In genomic region chr12:92424338-92424737, GRCh38 we compare ENCODE assay signal across 12 cellular contexts.
DNase-seq lines count a peak whose midpoint lies in the region; ATAC-seq and TF ChIP-seq lines count a peak whose summit lies in the region.
"Had no signal": no experiment of that assay in that cellular context is flagged by ENCODE, and none has a peak within 500 bp of the region (broad histone marks: within the 10 kb centered on the region; RNA-seq: fewer than 3 reads in every experiment).

No MANE protein-coding gene starts in this region.

- H3K4me3 ChIP-seq in OCI-LY3 (ENCODE audit: low read length) (no peak overlapping the region), neuron (ENCODE audit: low read length) (no peak overlapping the region)

- peak overlapping the region; percentile 1; the same call in 1 of the 2 replicates for H3K4me2 ChIP-seq in OCI-LY3 (ENCODE audit: low read length)

- no peak overlapping the region for H3K27ac ChIP-seq in OCI-LY3 (ENCODE audit: low read length)
- H3K27ac ChIP-seq: WERI-Rb-1 had no signal

- H3K9ac ChIP-seq in OCI-LY3 (ENCODE audit: low read length), result no peak overlapping the region

- H3K4me1 ChIP-seq in OCI-LY3 (ENCODE audit: low read length), result peaks cover 38% of the 10 kb centered on the region
- H3K4me1 ChIP-seq in neuron (ENCODE audit: insufficient read depth, low read length), result peaks cover 12% of the 10 kb centered on the region

- no peak overlapping the region for H2AFZ ChIP-seq in OCI-LY3 (ENCODE audit: low read depth, low read length)
- H2AFZ ChIP-seq in neuron (ENCODE audit: low read depth, low read length), result peak overlapping the region; percentile 45

- TF ChIP-seq CTCF in OCI-LY3 (IDR thresholded peaks at IDR 0.05; ENCODE audit: low read depth, low read length), result no peak

- H4K20me1 ChIP-seq in OCI-LY3 (ENCODE audit: insufficient read depth, low read length), result no peaks in the 10 kb centered on the region

- no peaks in the 10 kb centered on the region for H3K9me3 ChIP-seq in OCI-LY3 (ENCODE audit: insufficient read depth, low read length)
- no peaks in the 10 kb centered on the region for H3K9me3 ChIP-seq in neuron (ENCODE audit: low read length)

- ATAC-seq in GM21381 (IDR thresholded peaks at IDR 0.05; ENCODE audit: unreplicated experiment), result no peak

- H3K79me2 ChIP-seq in OCI-LY3 (ENCODE audit: low read length), result no peaks in the 10 kb centered on the region

- H3K36me3 ChIP-seq in OCI-LY3 (replicated peaks; ENCODE audit: low read depth, low read length) (no peaks in the 10 kb centered on the region), neuron (ENCODE audit: insufficient read depth, low read length) (no peaks in the 10 kb centered on the region)
- H3K36me3 ChIP-seq: WERI-Rb-1 had no signal

- H3K27me3 ChIP-seq in OCI-LY3 (ENCODE audit: low read depth, low read length) (no peaks in the 10 kb centered on the region), neuron (ENCODE audit: insufficient read depth, low read length) (no peaks in the 10 kb centered on the region)

- peak; percentile 22 for DNase-seq in GM04504 (ENCODE audit: low read depth)
- DNase-seq in fibroblast of gingiva (ENCODE audit: low read depth), result peak; percentile 37
- DNase-seq in NCI-H1436 treated with DMSO at 0.1 percent for 48 hours (lab: John Stamatoyannopoulos, UW), result no peak
- DNase-seq in midbrain (lab: John Stamatoyannopoulos, UW), result no peak
- no peak for DNase-seq in NCI-H1105 (lab: John Stamatoyannopoulos, UW)
- DNase-seq: activated T-cell treated with anti-CD3 and anti-CD28 coated beads for 4 hours, NCI-H1092, NCI-H524, WERI-Rb-1 had no signal

Comparison
In these comparisons a context has a peak if more than half of its experiments do, and no peak if none do; other contexts are left out.
1. DNase-seq: peak in GM04504 (single experiment) and fibroblast of gingiva (single experiment); none in NCI-H1436 treated with DMSO at 0.1 percent for 48 hours (single experiment), midbrain (single experiment) and NCI-H1105 (single experiment).